In genomic region chr3:137324114-137324513, GRCh38 we compare ENCODE assay signal across 8 cellular contexts.
"Had no signal": no experiment of that assay in that cellular context is flagged by ENCODE, and none has a peak within 500 bp of the region (broad histone marks: within the 10 kb centered on the region; RNA-seq: fewer than 3 reads in every experiment).

No MANE protein-coding gene starts in this region.

- H3K4me1 ChIP-seq: HAP-1 had no signal

- H3K4me3 ChIP-seq: GM23338, HAP-1 had no signal

- H3K36me3 ChIP-seq: HAP-1 had no signal

- H3K4me2 ChIP-seq: GM23338 had no signal

- H3K9me3 ChIP-seq: HAP-1 had no signal

- ATAC-seq: GM23338, HCT116 had no signal

- DNase-seq: H7, HFFc6, IMR-90, KBM-7 had no signal

- FAIRE-seq: HTR-8/SVneo had no signal

- H2AFZ ChIP-seq: GM23338 had no signal
